Comparison of ENCODE assay signal across 1 cellular context in the genomic region with DNA sequence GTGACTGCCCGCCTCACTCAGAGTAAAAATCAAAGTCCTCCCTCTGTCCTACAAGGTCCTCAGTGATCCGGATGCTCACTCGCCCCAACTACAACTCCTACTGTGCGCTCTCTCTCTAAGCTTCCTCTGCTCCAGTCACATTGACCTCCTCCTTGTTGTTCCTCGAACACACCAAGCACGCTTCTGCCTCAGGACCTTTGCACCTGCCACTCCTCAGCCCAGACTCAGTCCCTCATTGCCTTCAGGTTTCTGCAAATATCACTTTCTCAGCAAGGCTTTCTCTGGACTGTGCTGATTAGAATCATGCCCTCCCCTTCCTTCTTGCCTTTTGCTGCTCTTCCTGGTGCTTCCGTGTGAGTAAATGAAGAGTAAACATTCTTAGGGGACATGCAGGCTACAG.
TF ChIP-seq lines count a peak whose summit lies in the region.

No MANE protein-coding gene starts in this region.

TF ChIP-seq in H1, 55 proteins besides CTCF, POLR2A, EP300 and RAD21:
- TF ChIP-seq ASH2L (IDR thresholded peaks at IDR 0.05; ENCODE audit: low read length) (no peak), HDAC2 (IDR thresholded peaks at IDR 0.05; ENCODE audit: borderline replicate concordance in 1 of 2, low read depth in 2 of 2, low read length in 2 of 2) (no peak), TAF1 (IDR thresholded peaks at IDR 0.05; ENCODE audit: low read depth, low read length) (no peak), KDM1A (IDR thresholded peaks at IDR 0.05; ENCODE audit: borderline replicate concordance, low read length) (no peak), CTBP2 (IDR thresholded peaks at IDR 0.05; ENCODE audit: borderline replicate concordance, insufficient read depth, insufficient read length, low read length) (no peak), FOSL1 (IDR thresholded peaks at IDR 0.05; ENCODE audit: insufficient read depth, low read depth, low read length) (no peak), KDM5A (IDR thresholded peaks at IDR 0.05; ENCODE audit: low read length) (no peak)
- TF ChIP-seq, protein P1, sequence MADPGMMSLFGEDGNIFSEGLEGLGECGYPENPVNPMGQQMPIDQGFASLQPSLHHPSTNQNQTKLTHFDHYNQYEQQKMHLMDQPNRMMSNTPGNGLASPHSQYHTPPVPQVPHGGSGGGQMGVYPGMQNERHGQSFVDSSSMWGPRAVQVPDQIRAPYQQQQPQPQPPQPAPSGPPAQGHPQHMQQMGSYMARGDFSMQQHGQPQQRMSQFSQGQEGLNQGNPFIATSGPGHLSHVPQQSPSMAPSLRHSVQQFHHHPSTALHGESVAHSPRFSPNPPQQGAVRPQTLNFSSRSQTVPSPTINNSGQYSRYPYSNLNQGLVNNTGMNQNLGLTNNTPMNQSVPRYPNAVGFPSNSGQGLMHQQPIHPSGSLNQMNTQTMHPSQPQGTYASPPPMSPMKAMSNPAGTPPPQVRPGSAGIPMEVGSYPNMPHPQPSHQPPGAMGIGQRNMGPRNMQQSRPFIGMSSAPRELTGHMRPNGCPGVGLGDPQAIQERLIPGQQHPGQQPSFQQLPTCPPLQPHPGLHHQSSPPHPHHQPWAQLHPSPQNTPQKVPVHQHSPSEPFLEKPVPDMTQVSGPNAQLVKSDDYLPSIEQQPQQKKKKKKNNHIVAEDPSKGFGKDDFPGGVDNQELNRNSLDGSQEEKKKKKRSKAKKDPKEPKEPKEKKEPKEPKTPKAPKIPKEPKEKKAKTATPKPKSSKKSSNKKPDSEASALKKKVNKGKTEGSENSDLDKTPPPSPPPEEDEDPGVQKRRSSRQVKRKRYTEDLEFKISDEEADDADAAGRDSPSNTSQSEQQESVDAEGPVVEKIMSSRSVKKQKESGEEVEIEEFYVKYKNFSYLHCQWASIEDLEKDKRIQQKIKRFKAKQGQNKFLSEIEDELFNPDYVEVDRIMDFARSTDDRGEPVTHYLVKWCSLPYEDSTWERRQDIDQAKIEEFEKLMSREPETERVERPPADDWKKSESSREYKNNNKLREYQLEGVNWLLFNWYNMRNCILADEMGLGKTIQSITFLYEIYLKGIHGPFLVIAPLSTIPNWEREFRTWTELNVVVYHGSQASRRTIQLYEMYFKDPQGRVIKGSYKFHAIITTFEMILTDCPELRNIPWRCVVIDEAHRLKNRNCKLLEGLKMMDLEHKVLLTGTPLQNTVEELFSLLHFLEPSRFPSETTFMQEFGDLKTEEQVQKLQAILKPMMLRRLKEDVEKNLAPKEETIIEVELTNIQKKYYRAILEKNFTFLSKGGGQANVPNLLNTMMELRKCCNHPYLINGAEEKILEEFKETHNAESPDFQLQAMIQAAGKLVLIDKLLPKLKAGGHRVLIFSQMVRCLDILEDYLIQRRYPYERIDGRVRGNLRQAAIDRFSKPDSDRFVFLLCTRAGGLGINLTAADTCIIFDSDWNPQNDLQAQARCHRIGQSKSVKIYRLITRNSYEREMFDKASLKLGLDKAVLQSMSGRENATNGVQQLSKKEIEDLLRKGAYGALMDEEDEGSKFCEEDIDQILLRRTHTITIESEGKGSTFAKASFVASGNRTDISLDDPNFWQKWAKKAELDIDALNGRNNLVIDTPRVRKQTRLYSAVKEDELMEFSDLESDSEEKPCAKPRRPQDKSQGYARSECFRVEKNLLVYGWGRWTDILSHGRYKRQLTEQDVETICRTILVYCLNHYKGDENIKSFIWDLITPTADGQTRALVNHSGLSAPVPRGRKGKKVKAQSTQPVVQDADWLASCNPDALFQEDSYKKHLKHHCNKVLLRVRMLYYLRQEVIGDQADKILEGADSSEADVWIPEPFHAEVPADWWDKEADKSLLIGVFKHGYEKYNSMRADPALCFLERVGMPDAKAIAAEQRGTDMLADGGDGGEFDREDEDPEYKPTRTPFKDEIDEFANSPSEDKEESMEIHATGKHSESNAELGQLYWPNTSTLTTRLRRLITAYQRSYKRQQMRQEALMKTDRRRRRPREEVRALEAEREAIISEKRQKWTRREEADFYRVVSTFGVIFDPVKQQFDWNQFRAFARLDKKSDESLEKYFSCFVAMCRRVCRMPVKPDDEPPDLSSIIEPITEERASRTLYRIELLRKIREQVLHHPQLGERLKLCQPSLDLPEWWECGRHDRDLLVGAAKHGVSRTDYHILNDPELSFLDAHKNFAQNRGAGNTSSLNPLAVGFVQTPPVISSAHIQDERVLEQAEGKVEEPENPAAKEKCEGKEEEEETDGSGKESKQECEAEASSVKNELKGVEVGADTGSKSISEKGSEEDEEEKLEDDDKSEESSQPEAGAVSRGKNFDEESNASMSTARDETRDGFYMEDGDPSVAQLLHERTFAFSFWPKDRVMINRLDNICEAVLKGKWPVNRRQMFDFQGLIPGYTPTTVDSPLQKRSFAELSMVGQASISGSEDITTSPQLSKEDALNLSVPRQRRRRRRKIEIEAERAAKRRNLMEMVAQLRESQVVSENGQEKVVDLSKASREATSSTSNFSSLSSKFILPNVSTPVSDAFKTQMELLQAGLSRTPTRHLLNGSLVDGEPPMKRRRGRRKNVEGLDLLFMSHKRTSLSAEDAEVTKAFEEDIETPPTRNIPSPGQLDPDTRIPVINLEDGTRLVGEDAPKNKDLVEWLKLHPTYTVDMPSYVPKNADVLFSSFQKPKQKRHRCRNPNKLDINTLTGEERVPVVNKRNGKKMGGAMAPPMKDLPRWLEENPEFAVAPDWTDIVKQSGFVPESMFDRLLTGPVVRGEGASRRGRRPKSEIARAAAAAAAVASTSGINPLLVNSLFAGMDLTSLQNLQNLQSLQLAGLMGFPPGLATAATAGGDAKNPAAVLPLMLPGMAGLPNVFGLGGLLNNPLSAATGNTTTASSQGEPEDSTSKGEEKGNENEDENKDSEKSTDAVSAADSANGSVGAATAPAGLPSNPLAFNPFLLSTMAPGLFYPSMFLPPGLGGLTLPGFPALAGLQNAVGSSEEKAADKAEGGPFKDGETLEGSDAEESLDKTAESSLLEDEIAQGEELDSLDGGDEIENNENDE (IDR thresholded peaks at IDR 0.05; ENCODE audit: insufficient replicate concordance, low read length), result no peak
- TF ChIP-seq, protein P2, sequence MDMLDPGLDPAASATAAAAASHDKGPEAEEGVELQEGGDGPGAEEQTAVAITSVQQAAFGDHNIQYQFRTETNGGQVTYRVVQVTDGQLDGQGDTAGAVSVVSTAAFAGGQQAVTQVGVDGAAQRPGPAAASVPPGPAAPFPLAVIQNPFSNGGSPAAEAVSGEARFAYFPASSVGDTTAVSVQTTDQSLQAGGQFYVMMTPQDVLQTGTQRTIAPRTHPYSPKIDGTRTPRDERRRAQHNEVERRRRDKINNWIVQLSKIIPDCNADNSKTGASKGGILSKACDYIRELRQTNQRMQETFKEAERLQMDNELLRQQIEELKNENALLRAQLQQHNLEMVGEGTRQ (IDR thresholded peaks at IDR 0.05; ENCODE audit: low read length), result no peak
